Comparison of ENCODE assay signal across 21 cellular contexts in genomic region chr9:88045686-88046085, GRCh38.
A peak's percentile ranks its signal among the peaks of the same experiment; 100 is the strongest.
DNase-seq lines count a peak whose midpoint lies in the region; ATAC-seq and TF ChIP-seq lines count a peak whose summit lies in the region.
"Had no signal": no experiment of that assay in that cellular context is flagged by ENCODE, and none has a peak within 500 bp of the region (broad histone marks: within the 10 kb centered on the region; RNA-seq: fewer than 3 reads in every experiment).

No MANE protein-coding gene starts in this region.

- no peaks in the 10 kb centered on the region for H3K23me2 ChIP-seq in H9 (ENCODE audit: insufficient read length, low read depth, low read length, poor library complexity, severe bottlenecking)

- no peak overlapping the region for H4K91ac ChIP-seq in H9 (ENCODE audit: insufficient read length, low read depth, low read length)

- no peak overlapping the region for H3K18ac ChIP-seq in H9 (ENCODE audit: insufficient read length, low read depth, low read length)
- H3K18ac ChIP-seq in mesendoderm (ENCODE audit: low read length): no peak overlapping the region

- no peaks in the 10 kb centered on the region for H3K79me1 ChIP-seq in H9 (ENCODE audit: insufficient read depth, low read depth, low read length, poor library complexity, severe bottlenecking)
- H3K79me1 ChIP-seq in mesendoderm (ENCODE audit: low read length): no peaks in the 10 kb centered on the region

- H3K9me3 ChIP-seq in H9 (ENCODE audit: control insufficient read depth, low read depth, low read length): peaks cover 8% of the 10 kb centered on the region
- H3K9me3 ChIP-seq in NT2/D1 (ENCODE audit: insufficient read depth, low read length): peaks cover 27% of the 10 kb centered on the region
- peaks cover 58% of the 10 kb centered on the region for H3K9me3 ChIP-seq in endodermal cell (ENCODE audit: control insufficient read depth, low read length)
- H3K9me3 ChIP-seq: BE2C had no signal

- H3K9me3 Mint-ChIP-seq in H9 (peaks cover 22 to 26% of the 10 kb centered on the region in 2 experiments), endodermal cell (peaks cover 62% of the 10 kb centered on the region), nephron progenitor cell (peaks cover 41% of the 10 kb centered on the region)

- H3K4me2 ChIP-seq in H9 (ENCODE audit: insufficient read depth, insufficient read length, low read length): no peak overlapping the region
- no peak overlapping the region for H3K4me2 ChIP-seq in mesendoderm (ENCODE audit: low read length)
- H3K4me2 ChIP-seq: A549; BLaER1 treated with 17β-estradiol and CSF1 and Interleukin-3, amounts not matched to agents 10 nM and 100 nM had no signal

- H3K23ac ChIP-seq in H9 (ENCODE audit: insufficient read length, low read depth, low read length): no peak overlapping the region
- no peak overlapping the region for H3K23ac ChIP-seq in mesendoderm (ENCODE audit: low read length)

- H2AK5ac ChIP-seq in H9 (ENCODE audit: insufficient read length, low read length) (no peak overlapping the region), mesendoderm (ENCODE audit: low read length) (no peak overlapping the region)

- H3K14ac ChIP-seq in H9 (ENCODE audit: insufficient read depth, low read length): no peak overlapping the region

- intact Hi-C loops in Right ventricle myocardium inferior (cut with DNase I): no loop called here

- WGBS in H9 (ENCODE audit: extremely low coverage, insufficient read length, low lambda C conversion rate): no CpG with 5 or more reads among the region's 3 CpGs
- whole genome bisulfite sequencing in endodermal cell (ENCODE audit: insufficient coverage in 1 of 2, insufficient read length in 1 of 2), 2 experiments: 33 to 66% methylated on average over 1 to 3 of the region's 3 CpGs
- no CpG with 5 or more reads among the region's 3 CpGs for WGBS in mesendoderm (ENCODE audit: extremely low coverage, insufficient coverage, low lambda C conversion rate)

- H3K4ac ChIP-seq in H9 (ENCODE audit: low read depth, low read length) (no peak overlapping the region), mesendoderm (ENCODE audit: low read depth, low read length) (no peak overlapping the region)

- peaks cover 18 to 28% (median 20%) of the 10 kb centered on the region in 3 experiments for H3K36me3 Mint-ChIP-seq in H9 (ENCODE audit: insufficient read depth in 1 of 3, low read depth in 3 of 3)
- peaks cover 7% of the 10 kb centered on the region for H3K36me3 Mint-ChIP-seq in endodermal cell (ENCODE audit: low read depth)
- H3K36me3 Mint-ChIP-seq in nephron progenitor cell (ENCODE audit: low read depth): no peaks in the 10 kb centered on the region
- H3K36me3 Mint-ChIP-seq: CD14-positive monocyte had no signal

- no peak overlapping the region for H3T11ph ChIP-seq in H9 (ENCODE audit: low read length)

- DNase-seq in H9 (peak; percentile 51), NT2/D1 (ENCODE audit: low read depth, low spot score) (peak; percentile 38), endodermal cell (peak; percentile 80), mesendoderm (peak; percentile 84), nephron progenitor cell (no peak), Right ventricle myocardium inferior (ENCODE audit: missing footprints) (no peak)
- DNase-seq in stimulated activated naive CD4-positive, alpha-beta T cell (lab: John Stamatoyannopoulos, UW): no peak
- DNase-seq: 8988T; ACHN; AML-193; BE2C; CD4-positive, alpha-beta T cell; CD8-positive, alpha-beta memory T cell; DMS 273 treated with DMSO at 0.1 percent for 48 hours; DMS53; DMS79 treated with DMSO at 0.1 percent for 48 hours; GM23248; HCEC 1CT had no signal

- H4K5ac ChIP-seq in H9 (ENCODE audit: insufficient read length, low read depth, low read length) (no peak overlapping the region), mesendoderm (ENCODE audit: low read length) (no peak overlapping the region)

- H3K4me3 ChIP-seq in NT2/D1 (ENCODE audit: insufficient read length, low read depth) (no peak overlapping the region), endodermal cell (ENCODE audit: low read length) (peak overlapping the region; percentile 70), mesendoderm (ENCODE audit: low read length) (no peak overlapping the region)
- H3K4me3 ChIP-seq: A549; BLaER1 treated with 17β-estradiol and CSF1 and Interleukin-3, amounts not matched to agents 10 nM and 100 nM; GM23248 had no signal

- H3K9ac ChIP-seq in H9 (ENCODE audit: extremely low read depth, insufficient read length, low read length): no peak overlapping the region
- no peak overlapping the region for H3K9ac ChIP-seq in NT2/D1 (ENCODE audit: insufficient read length, low read depth)
- H3K9ac ChIP-seq in endodermal cell (ENCODE audit: extremely low read depth, low read length, poor library complexity, severe bottlenecking): no peak overlapping the region
- H3K9ac ChIP-seq in mesendoderm (ENCODE audit: low read length): no peak overlapping the region
- H3K9ac ChIP-seq: BLaER1 treated with 17β-estradiol and CSF1 and Interleukin-3, amounts not matched to agents 10 nM and 100 nM; GM23248 had no signal

- TF ChIP-seq CTCF in H9 (conservative IDR thresholded peaks at IDR 0.05): no peak
- TF ChIP-seq CTCF in endodermal cell (conservative IDR thresholded peaks at IDR 0.05): no peak
- no peak for TF ChIP-seq CTCF in nephron progenitor cell (IDR thresholded peaks at IDR 0.05)

- no peak overlapping the region for H2BK12ac ChIP-seq in H9 (ENCODE audit: insufficient read length, low read depth, low read length)

- H3K27me3 ChIP-seq in H9 (ENCODE audit: insufficient read depth, low read length) (no peaks in the 10 kb centered on the region), NT2/D1 (ENCODE audit: insufficient read depth, insufficient read length) (no peaks in the 10 kb centered on the region), endodermal cell (ENCODE audit: control insufficient read depth, insufficient read depth, low read length, poor library complexity, severe bottlenecking) (no peaks in the 10 kb centered on the region), mesendoderm (ENCODE audit: insufficient read depth, low read length, poor library complexity) (no peaks in the 10 kb centered on the region)
- H3K27me3 ChIP-seq: BE2C; BLaER1 treated with 17β-estradiol and CSF1 and Interleukin-3, amounts not matched to agents 10 nM and 100 nM had no signal

- H2BK120ac ChIP-seq in H9 (ENCODE audit: low read depth, low read length, poor library complexity, severe bottlenecking) (no peak overlapping the region), mesendoderm (ENCODE audit: low read depth, low read length) (no peak overlapping the region)

- no peaks in the 10 kb centered on the region; the same call in 1 of the 2 replicates for H3K4me1 ChIP-seq in H9 (ENCODE audit: insufficient read depth, low read length)
- H3K4me1 ChIP-seq in NT2/D1 (ENCODE audit: insufficient read depth, insufficient read length): no peaks in the 10 kb centered on the region
- H3K4me1 ChIP-seq in endodermal cell (ENCODE audit: control insufficient read depth, insufficient read depth, low read length): no peaks in the 10 kb centered on the region
- no peaks in the 10 kb centered on the region for H3K4me1 ChIP-seq in mesendoderm (ENCODE audit: control insufficient read depth, low read depth, low read length)
- H3K4me1 ChIP-seq: A549; BE2C; BLaER1 treated with 17β-estradiol and CSF1 and Interleukin-3, amounts not matched to agents 10 nM and 100 nM had no signal

- H3K27ac ChIP-seq in H9 (ENCODE audit: insufficient read length, low read depth, low read length) (no peak overlapping the region), endodermal cell (ENCODE audit: low read depth, low read length) (no peak overlapping the region), mesendoderm (ENCODE audit: low read depth, low read length) (no peak overlapping the region)
- H3K27ac ChIP-seq: A549; BLaER1 treated with 17β-estradiol and CSF1 and Interleukin-3, amounts not matched to agents 10 nM and 100 nM; GM23248 had no signal

- ATAC-seq in Right ventricle myocardium inferior: no peak
- ATAC-seq: A549 had no signal

- H2BK5ac ChIP-seq in H9 (ENCODE audit: insufficient read length, low read length) (no peak overlapping the region), mesendoderm (ENCODE audit: low read length) (no peak overlapping the region)

- no peaks in the 10 kb centered on the region; the same call in 1 of the 2 replicates for H3K27me3 Mint-ChIP-seq in H9 (ENCODE audit: low read depth)
- H3K27me3 Mint-ChIP-seq in endodermal cell (ENCODE audit: insufficient read depth): no peaks in the 10 kb centered on the region
- H3K27me3 Mint-ChIP-seq in nephron progenitor cell (ENCODE audit: low read depth, poor library complexity): peaks cover 11% of the 10 kb centered on the region

- no peak overlapping the region for H2AFZ ChIP-seq in H9 (ENCODE audit: low read length)
- H2AFZ ChIP-seq: GM23248 had no signal

- H3K79me2 ChIP-seq in H9 (ENCODE audit: insufficient read depth, low read length) (no peaks in the 10 kb centered on the region), mesendoderm (ENCODE audit: control insufficient read depth, insufficient read depth, low read length) (no peaks in the 10 kb centered on the region)

- peak overlapping the region; percentile 23 to 59 (median 31); a peak in 4 of 7 replicates for H3K27ac Mint-ChIP-seq in H9
- no peak overlapping the region for H3K27ac Mint-ChIP-seq in endodermal cell
- H3K27ac Mint-ChIP-seq in nephron progenitor cell: no peak overlapping the region
- H3K27ac Mint-ChIP-seq: CD14-positive monocyte; CD4-positive, alpha-beta T cell; CD8-positive, alpha-beta memory T cell had no signal

- H4K8ac ChIP-seq in H9 (replicated peaks; ENCODE audit: insufficient read length, low read depth, low read length) (no peak overlapping the region), mesendoderm (ENCODE audit: low read depth, low read length) (no peak overlapping the region)

- peaks cover 23 to 39% of the 10 kb centered on the region in 2 experiments for H3K4me1 Mint-ChIP-seq in H9
- no peaks in the 10 kb centered on the region for H3K4me1 Mint-ChIP-seq in endodermal cell
- H3K4me1 Mint-ChIP-seq in nephron progenitor cell: peaks cover 13% of the 10 kb centered on the region

- H3K36me3 ChIP-seq in NT2/D1 (ENCODE audit: insufficient read depth, insufficient read length, low read length): no peaks in the 10 kb centered on the region
- H3K36me3 ChIP-seq in endodermal cell (ENCODE audit: control insufficient read depth, insufficient read depth, low read length): no peaks in the 10 kb centered on the region
- H3K36me3 ChIP-seq in mesendoderm (ENCODE audit: control insufficient read depth, insufficient read depth, low read length): no peaks in the 10 kb centered on the region
- H3K36me3 ChIP-seq: BE2C had no signal

- H2BK20ac ChIP-seq in H9 (ENCODE audit: low read depth, low read length, poor library complexity, severe bottlenecking): no peak overlapping the region

- H4K20me1 ChIP-seq in H9 (ENCODE audit: control insufficient read depth, insufficient read depth, insufficient read length): no peaks in the 10 kb centered on the region
- H4K20me1 ChIP-seq: BLaER1 treated with 17β-estradiol and CSF1 and Interleukin-3, amounts not matched to agents 10 nM and 100 nM had no signal

- H3K56ac ChIP-seq in H9 (ENCODE audit: insufficient read length, low read depth, low read length) (no peak overlapping the region), mesendoderm (ENCODE audit: low read length) (no peak overlapping the region)

- H3K4me3 Mint-ChIP-seq in H9 (peak overlapping the region in 1 of 2 experiments; percentile 3; a peak in 1 of 5 replicates), endodermal cell (no peak overlapping the region), nephron progenitor cell (no peak overlapping the region)
- H3K4me3 Mint-ChIP-seq: CD14-positive monocyte; CD4-positive, alpha-beta T cell; CD8-positive, alpha-beta memory T cell had no signal

- H2BK15ac ChIP-seq in H9 (ENCODE audit: low read depth, low read length) (no peak overlapping the region), mesendoderm (replicated peaks; ENCODE audit: low read depth) (no peak overlapping the region)

Comparison
In these comparisons a context has a peak if more than half of its experiments do, and no peak if none do; other contexts are left out.
1. DNase-seq: peak in H9 (single experiment), NT2/D1 (single experiment), endodermal cell (single experiment) and mesendoderm (single experiment); none in nephron progenitor cell (single experiment), stimulated activated naive CD4-positive, alpha-beta T cell (0 of 6) and Right ventricle myocardium inferior (single experiment).
2. H3K27ac Mint-ChIP-seq: peak in H9 (3 of 3); none in endodermal cell (single experiment) and nephron progenitor cell (single experiment).